In the genomic region with DNA sequence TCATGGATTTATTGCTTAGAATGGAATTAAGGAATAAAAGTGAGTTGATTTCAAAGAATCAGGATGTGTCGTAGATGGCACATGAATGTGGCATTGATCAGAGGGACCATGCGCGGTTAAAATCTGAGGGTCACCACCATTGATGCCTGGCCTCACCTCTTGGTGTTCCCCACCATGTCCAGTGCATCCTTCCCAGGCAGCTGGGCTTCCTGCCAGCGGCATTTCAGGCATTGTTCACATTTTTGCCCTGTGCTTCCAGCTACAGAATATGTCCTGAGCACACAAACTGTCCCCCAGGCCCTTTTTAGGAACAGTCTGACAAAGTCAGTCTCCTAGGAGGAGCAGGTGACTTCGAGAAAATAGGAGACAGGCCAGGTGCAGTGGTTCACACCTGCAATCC, we compare ENCODE assay signal across 1 cellular context.
TF ChIP-seq lines count a peak whose summit lies in the region.

No MANE protein-coding gene starts in this region.

TF ChIP-seq in SK-N-SH, 30 proteins besides CTCF, POLR2A, EP300 and RAD21 (continued from another document):
- TF ChIP-seq, protein P1, sequence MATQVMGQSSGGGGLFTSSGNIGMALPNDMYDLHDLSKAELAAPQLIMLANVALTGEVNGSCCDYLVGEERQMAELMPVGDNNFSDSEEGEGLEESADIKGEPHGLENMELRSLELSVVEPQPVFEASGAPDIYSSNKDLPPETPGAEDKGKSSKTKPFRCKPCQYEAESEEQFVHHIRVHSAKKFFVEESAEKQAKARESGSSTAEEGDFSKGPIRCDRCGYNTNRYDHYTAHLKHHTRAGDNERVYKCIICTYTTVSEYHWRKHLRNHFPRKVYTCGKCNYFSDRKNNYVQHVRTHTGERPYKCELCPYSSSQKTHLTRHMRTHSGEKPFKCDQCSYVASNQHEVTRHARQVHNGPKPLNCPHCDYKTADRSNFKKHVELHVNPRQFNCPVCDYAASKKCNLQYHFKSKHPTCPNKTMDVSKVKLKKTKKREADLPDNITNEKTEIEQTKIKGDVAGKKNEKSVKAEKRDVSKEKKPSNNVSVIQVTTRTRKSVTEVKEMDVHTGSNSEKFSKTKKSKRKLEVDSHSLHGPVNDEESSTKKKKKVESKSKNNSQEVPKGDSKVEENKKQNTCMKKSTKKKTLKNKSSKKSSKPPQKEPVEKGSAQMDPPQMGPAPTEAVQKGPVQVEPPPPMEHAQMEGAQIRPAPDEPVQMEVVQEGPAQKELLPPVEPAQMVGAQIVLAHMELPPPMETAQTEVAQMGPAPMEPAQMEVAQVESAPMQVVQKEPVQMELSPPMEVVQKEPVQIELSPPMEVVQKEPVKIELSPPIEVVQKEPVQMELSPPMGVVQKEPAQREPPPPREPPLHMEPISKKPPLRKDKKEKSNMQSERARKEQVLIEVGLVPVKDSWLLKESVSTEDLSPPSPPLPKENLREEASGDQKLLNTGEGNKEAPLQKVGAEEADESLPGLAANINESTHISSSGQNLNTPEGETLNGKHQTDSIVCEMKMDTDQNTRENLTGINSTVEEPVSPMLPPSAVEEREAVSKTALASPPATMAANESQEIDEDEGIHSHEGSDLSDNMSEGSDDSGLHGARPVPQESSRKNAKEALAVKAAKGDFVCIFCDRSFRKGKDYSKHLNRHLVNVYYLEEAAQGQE (IDR thresholded peaks at IDR 0.05; ENCODE audit: low read depth, low read length), result no peak
- TF ChIP-seq SMC3 (IDR thresholded peaks at IDR 0.05; ENCODE audit: low read depth, low read length) (no peak), RCOR1 (IDR thresholded peaks at IDR 0.05; ENCODE audit: low read length) (no peak)
- TF ChIP-seq, protein P2, sequence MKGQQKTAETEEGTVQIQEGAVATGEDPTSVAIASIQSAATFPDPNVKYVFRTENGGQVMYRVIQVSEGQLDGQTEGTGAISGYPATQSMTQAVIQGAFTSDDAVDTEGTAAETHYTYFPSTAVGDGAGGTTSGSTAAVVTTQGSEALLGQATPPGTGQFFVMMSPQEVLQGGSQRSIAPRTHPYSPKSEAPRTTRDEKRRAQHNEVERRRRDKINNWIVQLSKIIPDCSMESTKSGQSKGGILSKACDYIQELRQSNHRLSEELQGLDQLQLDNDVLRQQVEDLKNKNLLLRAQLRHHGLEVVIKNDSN (IDR thresholded peaks at IDR 0.05; ENCODE audit: borderline replicate concordance, low read depth), result no peak
- TF ChIP-seq, protein P3, sequence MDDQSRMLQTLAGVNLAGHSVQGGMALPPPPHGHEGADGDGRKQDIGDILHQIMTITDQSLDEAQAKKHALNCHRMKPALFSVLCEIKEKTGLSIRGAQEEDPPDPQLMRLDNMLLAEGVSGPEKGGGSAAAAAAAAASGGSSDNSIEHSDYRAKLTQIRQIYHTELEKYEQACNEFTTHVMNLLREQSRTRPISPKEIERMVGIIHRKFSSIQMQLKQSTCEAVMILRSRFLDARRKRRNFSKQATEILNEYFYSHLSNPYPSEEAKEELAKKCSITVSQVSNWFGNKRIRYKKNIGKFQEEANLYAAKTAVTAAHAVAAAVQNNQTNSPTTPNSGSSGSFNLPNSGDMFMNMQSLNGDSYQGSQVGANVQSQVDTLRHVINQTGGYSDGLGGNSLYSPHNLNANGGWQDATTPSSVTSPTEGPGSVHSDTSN (IDR thresholded peaks at IDR 0.05), result no peak
